ENCODE assay signal across 11 cellular contexts in the genomic region with DNA sequence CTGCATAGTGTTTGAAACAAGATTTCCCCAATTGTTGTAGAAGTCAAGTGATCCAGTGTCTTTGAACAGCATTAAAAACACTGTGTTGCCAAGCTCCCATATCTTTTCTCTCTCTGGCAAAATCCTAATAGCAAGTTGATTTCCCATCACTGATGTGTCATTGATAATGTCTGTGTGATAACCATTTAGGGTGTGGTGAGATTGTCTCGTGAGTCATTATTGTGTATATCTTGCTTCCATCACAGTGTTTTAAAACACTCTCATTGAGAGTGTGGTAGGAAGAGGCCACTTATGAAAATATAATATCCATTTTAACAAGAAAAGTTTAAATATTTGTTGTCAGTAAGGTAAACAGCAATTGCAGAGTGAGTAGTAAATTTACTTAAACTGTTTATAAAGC.
DNase-seq lines count a peak whose midpoint lies in the region; ATAC-seq and TF ChIP-seq lines count a peak whose summit lies in the region.
"Had no signal": no experiment of that assay in that cellular context is flagged by ENCODE, and none has a peak within 500 bp of the region (broad histone marks: within the 10 kb centered on the region; RNA-seq: fewer than 3 reads in every experiment).

No MANE protein-coding gene starts in this region.

- H3K4me3 ChIP-seq in choroid plexus epithelial cell (ENCODE audit: low read depth, low read length): no peak overlapping the region
- H3K4me3 ChIP-seq: right atrium auricular region had no signal

- POLR2A ChIA-PET in naive thymus-derived CD8-positive, alpha-beta T cell (lab: Charles Lee): no interaction called here

- peaks cover 6 to 23% (median 10%) of the 10 kb centered on the region in 4 donors for H3K4me1 Mint-ChIP-seq in naive thymus-derived CD8-positive, alpha-beta T cell

- no peak for ATAC-seq in naive thymus-derived CD8-positive, alpha-beta T cell

- peaks cover 8 to 21% (median 16%) of the 10 kb centered on the region in 3 donors for H3K36me3 Mint-ChIP-seq in naive thymus-derived CD8-positive, alpha-beta T cell

- DNase-seq in ELR (ENCODE audit: low read depth) (peak; percentile 88), NCI-H2029 (lab: John Stamatoyannopoulos, UW) (peak; percentile 91), choroid plexus epithelial cell (ENCODE audit: low read depth) (peak; percentile 37), T1000 (lab: John Stamatoyannopoulos, UW) (no peak), DMS153 (lab: John Stamatoyannopoulos, UW) (no peak), mucosa of gallbladder (ENCODE audit: low spot score) (no peak), AML-193 (lab: John Stamatoyannopoulos, UW) (no peak)
- DNase-seq in naive thymus-derived CD8-positive, alpha-beta T cell: no peak
- DNase-seq: NCI-H187 had no signal

- H3K27me3 Mint-ChIP-seq in naive thymus-derived CD8-positive, alpha-beta T cell: no peaks in the 10 kb centered on the region
- H3K27me3 Mint-ChIP-seq: memory B cell had no signal

- no peak overlapping the region for H3K4me3 Mint-ChIP-seq in naive thymus-derived CD8-positive, alpha-beta T cell
- H3K4me3 Mint-ChIP-seq: memory B cell had no signal

- H3K27ac Mint-ChIP-seq in naive thymus-derived CD8-positive, alpha-beta T cell: peak overlapping the region in 7 of 10 donors; percentile 3 to 71 (median 47)
- H3K27ac Mint-ChIP-seq: memory B cell had no signal

- TF ChIP-seq CTCF in choroid plexus epithelial cell (conservative IDR thresholded peaks at IDR 0.05; ENCODE audit: low read depth, low read length): no peak

- peaks cover 0 to 6% (median 0%) of the 10 kb centered on the region in 9 donors for H3K9me3 Mint-ChIP-seq in naive thymus-derived CD8-positive, alpha-beta T cell
- H3K9me3 Mint-ChIP-seq: memory B cell had no signal

Comparison
In these comparisons a context has a peak if more than half of its experiments do, and no peak if none do; other contexts are left out.
1. DNase-seq: peak in ELR (single experiment), NCI-H2029 (single experiment) and choroid plexus epithelial cell (single experiment); none in naive thymus-derived CD8-positive, alpha-beta T cell (0 of 10), T1000 (single experiment), DMS153 (single experiment), mucosa of gallbladder (single experiment) and AML-193 (0 of 2).